Comparison of ENCODE assay signal across 27 cellular contexts in genomic region chr3:192641911-192642310, GRCh38.
"Had no signal": no experiment of that assay in that cellular context is flagged by ENCODE, and none has a peak within 500 bp of the region (broad histone marks: within the 10 kb centered on the region; RNA-seq: fewer than 3 reads in every experiment).

No MANE protein-coding gene starts in this region.

- H3K36me3 ChIP-seq: MG63, SJSA1 had no signal

- ATAC-seq: K562, Panc1, SK-N-SH treated with all-trans-retinoic acid at 6 μM for 48 hours had no signal

- H3K27ac ChIP-seq: PC-9, RWPE1, SJSA1, SK-N-MC had no signal

- H3K4me3 ChIP-seq: K562, MG63, PC-9, SJSA1, SK-N-MC had no signal

- H3K27me3 ChIP-seq: SJSA1 had no signal

- DNase-seq: Kasumi-1, KG1, MG63, NCI-H1048, NCI-H1092 treated with DMSO at 0.1 percent for 48 hours, NCI-H1105 treated with DMSO at 0.1 percent for 48 hours, NCI-H1436, NCI-H146, NCI-H1694, NCI-H187, NCI-H1930, NCI-H2029 treated with DMSO at 0.1 percent for 48 hours, NCI-H2107, NCI-H2227 treated with DMSO at 0.1 percent for 48 hours, NCI-H345, NCI-H510A treated with DMSO at 0.1 percent for 48 hours, NCI-H524 treated with DMSO at 0.1 percent for 48 hours, NCI-H526 treated with DMSO at 0.1 percent for 48 hours, NCI-H774, PC-9, SHP77 had no signal

- H3K4me1 ChIP-seq: SJSA1 had no signal

- H3K9me3 ChIP-seq: MG63, SJSA1 had no signal
